Comparison of ENCODE assay signal across 16 cellular contexts in the genomic region with DNA sequence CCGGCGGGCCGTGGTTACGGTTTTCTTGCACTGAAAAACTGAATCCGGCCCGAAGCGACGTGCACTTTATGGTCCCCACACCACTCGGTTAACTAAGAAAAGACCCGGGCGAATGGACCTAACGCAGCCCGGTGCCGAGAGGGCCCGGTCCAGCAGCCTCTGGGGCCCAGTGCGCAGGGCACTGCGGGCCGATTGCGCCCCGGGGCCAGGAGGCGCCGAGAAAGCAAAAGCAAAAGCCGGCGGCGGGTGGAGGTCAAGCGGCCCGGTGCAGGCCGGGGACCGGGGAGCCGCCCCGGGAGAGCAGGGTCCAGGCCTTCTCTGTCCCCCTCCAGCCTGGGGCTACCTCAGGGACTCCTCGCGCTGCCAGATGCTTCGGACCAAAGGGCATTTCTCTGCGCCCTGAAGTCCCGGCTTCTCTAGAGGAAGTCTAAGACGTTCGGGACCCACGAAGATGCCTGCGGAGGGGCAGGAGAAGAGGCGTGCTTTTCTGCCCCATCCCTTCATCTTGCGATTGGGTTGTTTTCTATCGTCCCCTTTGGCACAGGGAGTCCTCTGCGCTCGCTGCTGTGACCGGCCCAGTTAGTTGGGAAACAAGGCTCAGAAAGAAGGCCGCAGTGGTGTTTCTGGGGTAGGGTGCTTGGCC. TPM values are rescaled to one million over a fixed set of nuclear protein-coding genes. Genes with fewer than 3 reads are reported as not detected.
A peak's percentile ranks its signal among the peaks of the same experiment; 100 is the strongest.
DNase-seq lines count a peak whose midpoint lies in the region; ATAC-seq and TF ChIP-seq lines count a peak whose summit lies in the region.
"Had no signal": no experiment of that assay in that cellular context is flagged by ENCODE, and none has a peak within 500 bp of the region (broad histone marks: within the 10 kb centered on the region; RNA-seq: fewer than 3 reads in every experiment).

No MANE protein-coding gene starts in this region.

- peak overlapping the region; percentile 35 for H3K4me3 Mint-ChIP-seq in activated naive CD8-positive, alpha-beta T cell
- no peak overlapping the region for H3K4me3 Mint-ChIP-seq in activated naive CD8-positive, alpha-beta T cell treated with anti-CD3 and anti-CD28 coated beads, Interleukin-2, amount 50 U/mL, for 24 hours
- no peak overlapping the region for H3K4me3 Mint-ChIP-seq in activated naive CD4-positive, alpha-beta T cell treated with anti-CD3 and anti-CD28 coated beads for 36 hours
- H3K4me3 Mint-ChIP-seq in stimulated activated naive B cell treated with anti-CD40 and anti-IgM and Interleukin-4, amounts not matched to agents 10 μg/mL and 1 μg/mL and 100 μg/mL, for 72 hours = peak overlapping the region in 1 of 2 donors; percentile 30

- no peak for ATAC-seq in activated naive CD8-positive, alpha-beta T cell treated with anti-CD3 and anti-CD28 coated beads, Interleukin-2, amount 50 U/mL, for 24 hours
- ATAC-seq in thoracic aorta (ENCODE audit: insufficient number of reproducible peaks, low FRiP score, low read depth) = no peak
- no peak for ATAC-seq in stimulated activated naive B cell treated with anti-CD40 and anti-IgM and Interleukin-4, amounts not matched to agents 10 μg/mL and 1 μg/mL and 100 μg/mL, for 72 hours (replicated peaks)
- ATAC-seq: A549 had no signal

- TF ChIP-seq CTCF in epithelial cell of proximal tubule (conservative IDR thresholded peaks at IDR 0.05; ENCODE audit: low read depth, low read length) (no peak), thoracic aorta (IDR thresholded peaks at IDR 0.05) (no peak)

- H3K9me3 Mint-ChIP-seq in activated naive CD8-positive, alpha-beta T cell (ENCODE audit: low read depth) = no peaks in the 10 kb centered on the region
- H3K9me3 Mint-ChIP-seq in activated naive CD8-positive, alpha-beta T cell treated with anti-CD3 and anti-CD28 coated beads, Interleukin-2, amount 50 U/mL, for 24 hours = no peaks in the 10 kb centered on the region
- no peaks in the 10 kb centered on the region for H3K9me3 Mint-ChIP-seq in activated naive CD4-positive, alpha-beta T cell treated with anti-CD3 and anti-CD28 coated beads for 36 hours
- H3K9me3 Mint-ChIP-seq in stimulated activated naive B cell treated with anti-CD40 and anti-IgM and Interleukin-4, amounts not matched to agents 10 μg/mL and 1 μg/mL and 100 μg/mL, for 72 hours = no peaks in the 10 kb centered on the region

- H3K9ac ChIP-seq in mucosa of stomach (ENCODE audit: low read length) = peak overlapping the region; percentile 62

- peak overlapping the region; percentile 23 for H3K4me3 ChIP-seq in epithelial cell of proximal tubule (ENCODE audit: low read depth, low read length)
- peak overlapping the region; percentile 56 for H3K4me3 ChIP-seq in mucosa of stomach (ENCODE audit: low read length)
- H3K4me3 ChIP-seq in thoracic aorta = peak overlapping the region; percentile 55
- H3K4me3 ChIP-seq: A549, SJCRH30 had no signal

- H3K27ac Mint-ChIP-seq in activated naive CD8-positive, alpha-beta T cell = no peak overlapping the region
- no peak overlapping the region for H3K27ac Mint-ChIP-seq in activated naive CD8-positive, alpha-beta T cell treated with anti-CD3 and anti-CD28 coated beads, Interleukin-2, amount 50 U/mL, for 24 hours
- no peak overlapping the region for H3K27ac Mint-ChIP-seq in activated naive CD4-positive, alpha-beta T cell treated with anti-CD3 and anti-CD28 coated beads for 36 hours
- no peak overlapping the region for H3K27ac Mint-ChIP-seq in stimulated activated naive B cell treated with anti-CD40 and anti-IgM and Interleukin-4, amounts not matched to agents 10 μg/mL and 1 μg/mL and 100 μg/mL, for 72 hours

- no peak for DNase-seq in activated naive CD8-positive, alpha-beta T cell treated with anti-CD3 and anti-CD28 coated beads, Interleukin-2, amount 50 U/mL, for 24 hours
- DNase-seq in epithelial cell of proximal tubule (ENCODE audit: low read depth) = no peak
- no peak for DNase-seq in thoracic aorta (ENCODE audit: low spot score)
- DNase-seq in activated naive CD4-positive, alpha-beta T cell treated with anti-CD3 and anti-CD28 coated beads for 36 hours = no peak
- DNase-seq in stimulated activated naive B cell treated with anti-CD40 and anti-IgM and Interleukin-4, amounts not matched to agents 10 μg/mL and 1 μg/mL and 100 μg/mL, for 72 hours = no peak
- DNase-seq in stimulated activated CD4-positive, alpha-beta T cell treated with anti-CD3 and anti-CD28 coated beads, Interleukin-4, amount 100 ng/mL, for 24 hours = no peak
- DNase-seq: activated CD4-positive, CD25-positive, alpha-beta regulatory T cell treated with anti-CD3 and anti-CD28 coated beads, Interleukin-2, amount 50 U/mL, for 72 hours; activated gamma-delta T cell; glutamatergic neuron; NCI-H526 treated with DMSO at 0.1 percent for 48 hours; SJCRH30; stimulated activated CD4-positive, alpha-beta T cell treated with anti-CD3 and anti-CD28 coated beads, Interleukin-15, amount 100 ng/mL, for 24 hours had no signal

- CTCF ChIA-PET in activated naive CD4-positive, alpha-beta T cell treated with anti-CD3 and anti-CD28 coated beads for 36 hours (lab: Charles Lee) = interaction anchor here (0.7 kb wide), 3 partner anchors 13 to 675 kb away, joined by 3 to 4 read pairs (median 3); no protein-coding TSS in a partner anchor

- H3K36me3 ChIP-seq in mucosa of stomach (ENCODE audit: control insufficient read depth, insufficient read depth, low read length) = no peaks in the 10 kb centered on the region
- no peaks in the 10 kb centered on the region for H3K36me3 ChIP-seq in thoracic aorta
- H3K36me3 ChIP-seq: SJCRH30 had no signal

- no peak overlapping the region for H3K27ac ChIP-seq in thoracic aorta
- H3K27ac ChIP-seq: SJCRH30 had no signal

- peaks cover 49% of the 10 kb centered on the region for H3K27me3 Mint-ChIP-seq in activated naive CD8-positive, alpha-beta T cell
- peaks cover 72% of the 10 kb centered on the region for H3K27me3 Mint-ChIP-seq in activated naive CD8-positive, alpha-beta T cell treated with anti-CD3 and anti-CD28 coated beads, Interleukin-2, amount 50 U/mL, for 24 hours
- H3K27me3 Mint-ChIP-seq in activated naive CD4-positive, alpha-beta T cell treated with anti-CD3 and anti-CD28 coated beads for 36 hours (ENCODE audit: low read depth) = peaks cover 71% of the 10 kb centered on the region
- peaks cover 71 to 87% of the 10 kb centered on the region in 2 donors for H3K27me3 Mint-ChIP-seq in stimulated activated naive B cell treated with anti-CD40 and anti-IgM and Interleukin-4, amounts not matched to agents 10 μg/mL and 1 μg/mL and 100 μg/mL, for 72 hours

- H3K4me1 ChIP-seq in mucosa of stomach (ENCODE audit: control insufficient read depth, insufficient read depth, low read length) = peaks cover 19% of the 10 kb centered on the region
- H3K4me1 ChIP-seq in thoracic aorta (ENCODE audit: control insufficient read depth in 1 of 2, low read depth in 2 of 2) = peaks cover 12 to 29% of the 10 kb centered on the region in 2 donors
- H3K4me1 ChIP-seq: SJCRH30 had no signal

- no peaks in the 10 kb centered on the region for H3K36me3 Mint-ChIP-seq in activated naive CD8-positive, alpha-beta T cell
- H3K36me3 Mint-ChIP-seq in activated naive CD8-positive, alpha-beta T cell treated with anti-CD3 and anti-CD28 coated beads, Interleukin-2, amount 50 U/mL, for 24 hours (ENCODE audit: low read depth) = no peaks in the 10 kb centered on the region
- no peaks in the 10 kb centered on the region for H3K36me3 Mint-ChIP-seq in activated naive CD4-positive, alpha-beta T cell treated with anti-CD3 and anti-CD28 coated beads for 36 hours (ENCODE audit: low read depth)
- peaks cover 0 to 2% of the 10 kb centered on the region in 2 donors for H3K36me3 Mint-ChIP-seq in stimulated activated naive B cell treated with anti-CD40 and anti-IgM and Interleukin-4, amounts not matched to agents 10 μg/mL and 1 μg/mL and 100 μg/mL, for 72 hours

- intact Hi-C loops in activated naive CD4-positive, alpha-beta T cell treated with anti-CD3 and anti-CD28 coated beads for 36 hours (cut with micrococcal nuclease) = no loop called here

- no peaks in the 10 kb centered on the region for H3K9me3 ChIP-seq in mucosa of stomach (ENCODE audit: control insufficient read depth, low read length)
- H3K9me3 ChIP-seq in thoracic aorta = no peaks in the 10 kb centered on the region
- H3K9me3 ChIP-seq: A549, SJCRH30 had no signal

- peaks cover 20% of the 10 kb centered on the region for H3K4me1 Mint-ChIP-seq in activated naive CD8-positive, alpha-beta T cell (ENCODE audit: low read depth)
- peaks cover 10% of the 10 kb centered on the region for H3K4me1 Mint-ChIP-seq in activated naive CD8-positive, alpha-beta T cell treated with anti-CD3 and anti-CD28 coated beads, Interleukin-2, amount 50 U/mL, for 24 hours
- H3K4me1 Mint-ChIP-seq in activated naive CD4-positive, alpha-beta T cell treated with anti-CD3 and anti-CD28 coated beads for 36 hours (ENCODE audit: low read depth) = peaks cover 25% of the 10 kb centered on the region
- H3K4me1 Mint-ChIP-seq in stimulated activated naive B cell treated with anti-CD40 and anti-IgM and Interleukin-4, amounts not matched to agents 10 μg/mL and 1 μg/mL and 100 μg/mL, for 72 hours = peaks cover 13 to 53% of the 10 kb centered on the region in 2 donors

- H3K27me3 ChIP-seq in mucosa of stomach (ENCODE audit: control insufficient read depth, insufficient read depth, low read length) (peaks cover 84% of the 10 kb centered on the region), thoracic aorta (replicated peaks; ENCODE audit: insufficient read depth) (peaks cover 36% of the 10 kb centered on the region)
- H3K27me3 ChIP-seq: SJCRH30 had no signal

RNA-seq across cellular contexts. Expression of a gene that starts 4.4 kb away (rescaled TPM):
- total RNA-seq in epithelial cell of proximal tubule (not detected in 2 replicates), thoracic aorta (under 1 TPM in 1 of 2 donors, not detected in 1; 0.41 TPM)
- not detected for total RNA-seq in activated naive CD4-positive, alpha-beta T cell treated with anti-CD3 and anti-CD28 coated beads for 36 hours
- total RNA-seq: myocyte had no signal
